2 cellular contexts compared by ENCODE assay signal in the genomic region with DNA sequence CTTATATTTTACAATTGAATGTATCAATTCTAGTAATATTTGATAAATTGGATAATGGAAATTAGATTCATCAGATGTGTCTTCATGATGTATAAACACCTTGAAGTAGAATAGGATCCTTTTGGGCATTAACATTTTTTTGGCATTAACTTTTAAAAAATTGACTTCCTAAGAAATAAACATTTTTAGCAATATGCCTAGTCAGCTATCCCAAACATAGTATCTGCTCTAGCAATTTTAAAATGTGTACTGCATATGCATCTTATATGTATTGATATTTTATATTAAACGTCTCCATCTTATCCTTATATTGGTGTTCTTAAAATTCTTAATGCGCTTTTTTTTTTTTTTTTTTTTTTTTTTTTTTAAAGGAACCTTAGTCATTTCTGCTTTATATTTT.
TF ChIP-seq lines count a peak whose summit lies in the region.

No MANE protein-coding gene starts in this region.

TF ChIP-seq in HepG2, 621 proteins besides CTCF, POLR2A, EP300 and RAD21:
- TF ChIP-seq MAFF (IDR thresholded peaks at IDR 0.05; ENCODE audit: low read depth, low read length) (peak; percentile 54; the same call in 1 of the 2 replicates), ZNF260 (CRISPR knock-in tag; IDR thresholded peaks at IDR 0.05; ENCODE audit: borderline replicate concordance, low read depth) (no peak), MAFK (conservative IDR thresholded peaks at IDR 0.05 in 1 of 2, IDR thresholded peaks at IDR 0.05 in 1 of 2; ENCODE audit: low read length in 2 of 2) (peak in 1 of 2 experiments; percentile 70; a peak in 2 of 4 replicates), ZNF616 (CRISPR knock-in tag; IDR thresholded peaks at IDR 0.05; ENCODE audit: low read depth) (no peak)
- TF ChIP-seq, protein P1, sequence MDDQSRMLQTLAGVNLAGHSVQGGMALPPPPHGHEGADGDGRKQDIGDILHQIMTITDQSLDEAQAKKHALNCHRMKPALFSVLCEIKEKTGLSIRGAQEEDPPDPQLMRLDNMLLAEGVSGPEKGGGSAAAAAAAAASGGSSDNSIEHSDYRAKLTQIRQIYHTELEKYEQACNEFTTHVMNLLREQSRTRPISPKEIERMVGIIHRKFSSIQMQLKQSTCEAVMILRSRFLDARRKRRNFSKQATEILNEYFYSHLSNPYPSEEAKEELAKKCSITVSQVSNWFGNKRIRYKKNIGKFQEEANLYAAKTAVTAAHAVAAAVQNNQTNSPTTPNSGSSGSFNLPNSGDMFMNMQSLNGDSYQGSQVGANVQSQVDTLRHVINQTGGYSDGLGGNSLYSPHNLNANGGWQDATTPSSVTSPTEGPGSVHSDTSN (CRISPR knock-in tag; IDR thresholded peaks at IDR 0.05; ENCODE audit: borderline replicate concordance) = no peak
TF ChIP-seq in HepG2: peak in this region for 2.

TF ChIP-seq in K562, 482 proteins besides CTCF, POLR2A, EP300 and RAD21:
- TF ChIP-seq MAFF (IDR thresholded peaks at IDR 0.05; ENCODE audit: low read length) (0 out of 2 replicates have a peak, but pooled peaks have one; percentile 4), C11orf30 (IDR thresholded peaks at IDR 0.05; ENCODE audit: low read depth) (peak; percentile 48; the same call in 1 of the 2 replicates), ZNF316 (IDR thresholded peaks at IDR 0.05) (peak; percentile 81), RBM22 (IDR thresholded peaks at IDR 0.05; ENCODE audit: low read depth, low read length, poor library complexity, severe bottlenecking) (no peak)
